Comparison of ENCODE assay signal across 8 cellular contexts in the genomic region with DNA sequence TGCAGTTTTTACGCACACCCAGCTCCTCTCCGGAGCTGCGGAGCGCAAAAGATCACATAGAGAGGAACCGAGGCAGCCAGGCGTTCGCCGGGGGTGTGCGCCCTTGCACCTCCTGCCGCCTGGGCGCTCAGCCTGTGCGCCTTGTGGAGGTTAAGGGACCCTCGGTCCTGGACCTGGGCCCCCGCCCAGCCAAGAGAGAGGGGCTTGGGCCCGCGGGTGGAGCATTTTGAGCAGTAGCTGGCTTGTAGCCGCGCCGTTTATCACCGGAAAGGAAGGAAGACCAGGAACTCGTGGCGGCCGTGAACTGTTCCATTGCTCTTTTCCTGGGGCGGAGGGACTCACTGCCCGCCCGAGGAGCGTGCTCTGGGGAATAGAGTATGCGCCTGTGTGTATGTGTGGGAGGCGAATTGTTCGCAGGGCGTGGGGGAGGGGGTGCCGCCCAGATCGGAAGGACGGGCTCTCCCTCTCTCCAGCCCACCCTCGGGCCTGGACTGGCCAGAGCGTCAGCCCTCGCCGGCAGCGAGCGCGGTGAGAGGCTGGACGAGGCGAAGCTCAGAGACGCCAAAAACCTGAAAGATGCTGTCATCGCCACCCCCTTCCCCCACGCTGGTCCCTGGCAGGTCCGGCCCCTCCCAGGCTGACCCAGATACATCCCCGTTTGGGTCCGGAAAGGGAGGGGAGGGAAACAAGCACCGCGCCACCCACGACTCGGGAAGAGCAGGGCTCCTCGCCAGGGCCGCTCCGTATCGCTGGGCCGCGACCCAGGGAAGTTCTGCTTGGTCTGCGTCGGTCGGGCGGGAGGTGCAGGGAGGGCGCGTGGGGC. TPM values are rescaled to one million over a fixed set of nuclear protein-coding genes. Genes with fewer than 3 reads are reported as not detected.
DNase-seq lines count a peak whose midpoint lies in the region; ATAC-seq and TF ChIP-seq lines count a peak whose summit lies in the region.

No MANE protein-coding gene starts in this region.

- peak; percentile 39 for ATAC-seq in GM19035 (IDR thresholded peaks at IDR 0.05; ENCODE audit: unreplicated experiment)
- no peak for ATAC-seq in HG02588 (IDR thresholded peaks at IDR 0.05; ENCODE audit: unreplicated experiment)

- peak overlapping the region; percentile 97 for H3K4me2 ChIP-seq in skeletal muscle satellite cell (ENCODE audit: low read length)

- peak overlapping the region; percentile 32 for H3K9ac ChIP-seq in skeletal muscle satellite cell (ENCODE audit: low read depth, low read length)

- TF ChIP-seq CTCF in ascending aorta (IDR thresholded peaks at IDR 0.05) = no peak

- no CpG with 5 or more reads among the region's 65 CpGs for WGBS in iPS DF 6.9 (ENCODE audit: insufficient coverage, insufficient read length)

- H3K4me1 ChIP-seq in ascending aorta (peaks cover 0 to 4% of the 10 kb centered on the region in 2 donors), iPS DF 6.9 (ENCODE audit: control insufficient read depth, insufficient read depth, low read length) (no peaks in the 10 kb centered on the region), skeletal muscle satellite cell (ENCODE audit: control insufficient read depth, insufficient read depth, low read length) (peaks cover 24% of the 10 kb centered on the region)

- intact Hi-C loops in ascending aorta (cut with DNase I) = no loop called here

- H3K27ac ChIP-seq in ascending aorta = no peak overlapping the region
- no peak overlapping the region for H3K27ac ChIP-seq in iPS DF 6.9 (ENCODE audit: low read length)

- H3K9me3 ChIP-seq in ascending aorta (no peaks in the 10 kb centered on the region), iPS DF 6.9 (ENCODE audit: control insufficient read depth, insufficient read depth, low read length) (no peaks in the 10 kb centered on the region), skeletal muscle satellite cell (replicated peaks; ENCODE audit: low read length) (no peaks in the 10 kb centered on the region)

- peak overlapping the region; percentile 61 to 67 for H3K4me3 ChIP-seq in ascending aorta
- H3K4me3 ChIP-seq in iPS DF 6.9 (ENCODE audit: low read length) = peak overlapping the region; percentile 42; the same call in 1 of the 2 replicates
- peak overlapping the region; percentile 71 for H3K4me3 ChIP-seq in skeletal muscle satellite cell (ENCODE audit: low read length)

- H3K27me3 ChIP-seq in ascending aorta = no peaks in the 10 kb centered on the region
- H3K27me3 ChIP-seq in iPS DF 6.9 (ENCODE audit: control insufficient read depth, insufficient read depth, low read length) = peaks cover 62% of the 10 kb centered on the region
- H3K27me3 ChIP-seq in skeletal muscle satellite cell (ENCODE audit: control insufficient read depth, insufficient read depth, low read length) = peaks cover 56% of the 10 kb centered on the region

- H3K36me3 ChIP-seq in ascending aorta (no peaks in the 10 kb centered on the region), iPS DF 6.9 (ENCODE audit: control insufficient read depth, insufficient read depth, low read length) (no peaks in the 10 kb centered on the region), skeletal muscle satellite cell (ENCODE audit: insufficient read depth, low read length) (no peaks in the 10 kb centered on the region)

- DNase-seq in ascending aorta (ENCODE audit: low spot score in 2 of 2) (peak in 1 of 2 donors; percentile 73), iPS DF 6.9 (ENCODE audit: low read depth, low spot score) (no peak), SKM-1 (lab: John Stamatoyannopoulos, UW; ENCODE audit: unreplicated experiment) (no peak), SIG-M5 treated with dmso at 0.1 percent for 504 hours (lab: John Stamatoyannopoulos, UW; ENCODE audit: unreplicated experiment) (no peak), globus pallidus (ENCODE audit: low spot score) (no peak)

RNA-seq across cellular contexts. Expression of a gene that starts 1.2 kb away (rescaled TPM):
- total RNA-seq in ascending aorta = 6.1 TPM
- 0.22 TPM in 1 of 2 replicates, not detected in the other for total RNA-seq in skeletal muscle satellite cell (2012; rRNA removed)
